In genomic region chr12:132887513-132888341, GRCh38 we compare ENCODE assay signal across 8 cellular contexts. TPM values are rescaled to one million over a fixed set of nuclear protein-coding genes. Genes with fewer than 3 reads are reported as not detected.
DNase-seq lines count a peak whose midpoint lies in the region; ATAC-seq, FAIRE-seq and TF ChIP-seq lines count a peak whose summit lies in the region.

CHFR (minus strand) TSS chr12:132887605; CDS start chr12:132887328, 277 bp downstream.

- H3K4me3 ChIP-seq in effector memory CD4-positive, alpha-beta T cell (ENCODE audit: insufficient read depth, low read depth, low read length, poor library complexity, severe bottlenecking), result peak within 1 kb of the TSS; percentile 87
- peak within 1 kb of the TSS; percentile 100 for H3K4me3 ChIP-seq in lung

- H3K27me3 ChIP-seq in effector memory CD4-positive, alpha-beta T cell (replicated peaks; ENCODE audit: control insufficient read depth, insufficient read depth, low read length, poor library complexity, severe bottlenecking), result no peaks in the 10 kb centered on the region
- H3K27me3 ChIP-seq in lung (ENCODE audit: control insufficient read depth, insufficient read depth), result no peaks in the 10 kb centered on the region

- ATAC-seq in HG03457 (IDR thresholded peaks at IDR 0.05; ENCODE audit: unreplicated experiment) (peak; percentile 97), lung (ENCODE audit: insufficient read depth, low FRiP score) (peak; percentile 99)

- no peak for TF ChIP-seq CTCF in lung (IDR thresholded peaks at IDR 0.05; ENCODE audit: control extremely low read depth, extremely low read depth)

- H3K4me1 ChIP-seq in effector memory CD4-positive, alpha-beta T cell (ENCODE audit: control insufficient read depth, insufficient read depth, low read length, poor library complexity, severe bottlenecking), result no peaks in the 10 kb centered on the region
- H3K4me1 ChIP-seq in lung (ENCODE audit: control insufficient read depth in 2 of 2, insufficient read depth in 2 of 2, low read length in 2 of 2), result no peaks in the 10 kb centered on the region

- peaks cover 8% of the 10 kb centered on the region for H3K36me3 ChIP-seq in effector memory CD4-positive, alpha-beta T cell (ENCODE audit: control insufficient read depth, insufficient read depth, low read length)
- peaks cover 0 to 6% of the 10 kb centered on the region in 2 donors for H3K36me3 ChIP-seq in lung (ENCODE audit: control insufficient read depth in 2 of 2, insufficient read depth in 2 of 2, low read length in 2 of 2)

- H3K27ac ChIP-seq in effector memory CD4-positive, alpha-beta T cell (ENCODE audit: insufficient read depth, low read length, poor library complexity, severe bottlenecking), result peak within 1 kb of the TSS; percentile 97
- peak within 1 kb of the TSS; percentile 82 to 99 for H3K27ac ChIP-seq in lung (ENCODE audit: low read depth in 1 of 2, low read length in 1 of 2)

- WGBS in lung, 2 donors, result 1% methylated on average over 72 to 83 of the region's 83 CpGs

- DNase-seq in Ammon's horn (ENCODE audit: low spot score) (peak; percentile 98), GM19239 (ENCODE audit: insufficient read length, low spot score) (peak; percentile 99), NCI-H774 (lab: John Stamatoyannopoulos, UW) (peak; percentile 99), lung (ENCODE audit: low spot score) (peak; percentile 97)
- peak; percentile 86 to 93 for DNase-seq in activated CD8-positive, alpha-beta memory T cell treated with anti-CD3 and anti-CD28 coated beads for 4 hours (ENCODE audit: low read depth in 2 of 2)
- DNase-seq in effector memory CD4-positive, alpha-beta T cell, result peak; percentile 92 to 95 (median 92)
- peak; percentile 88 to 94 (median 90) for DNase-seq in stimulated activated CD4-positive, alpha-beta T cell treated with anti-CD3 and anti-CD28 coated beads, TNF-alpha, amount 100 ng/mL, for 24 hours (ENCODE audit: low read depth in 3 of 3)

- H3K9me3 ChIP-seq in effector memory CD4-positive, alpha-beta T cell (ENCODE audit: control insufficient read depth, low read length), result no peaks in the 10 kb centered on the region
- H3K9me3 ChIP-seq in lung (ENCODE audit: control insufficient read depth in 2 of 2, insufficient read depth in 1 of 2, low read length in 1 of 2), result peaks cover 0 to 3% of the 10 kb centered on the region in 2 donors

- peak; percentile 96 for FAIRE-seq in GM19239 (lab: Jason Lieb, UNC)

RNA-seq across cellular contexts. Expression of gene CHFR, which starts in this region (rescaled TPM):
- 10 to 100 TPM; 44.4 to 59.9 TPM for total RNA-seq in lung
- 10 to 100 TPM; 35.1 to 36.3 TPM for polyA plus RNA-seq in lung

Comparison
In these comparisons a context has a peak if more than half of its experiments do, and no peak if none do; other contexts are left out.
1. Peak in every context shown above with its lines: DNase-seq, ATAC-seq, H3K4me3 ChIP-seq and H3K27ac ChIP-seq.